In genomic region chr4:24195976-24196736, GRCh38 we compare ENCODE assay signal across 22 cellular contexts.
DNase-seq lines count a peak whose midpoint lies in the region; ATAC-seq, FAIRE-seq and TF ChIP-seq lines count a peak whose summit lies in the region.
"Had no signal": no experiment of that assay in that cellular context is flagged by ENCODE, and none has a peak within 500 bp of the region (broad histone marks: within the 10 kb centered on the region; RNA-seq: fewer than 3 reads in every experiment).

No MANE protein-coding gene starts in this region.

- H2BK15ac ChIP-seq in mesendoderm (replicated peaks; ENCODE audit: low read depth) = no peak overlapping the region

- no peaks in the 10 kb centered on the region; the same call in 1 of the 2 replicates for H3K27me3 ChIP-seq in OCI-LY3 (ENCODE audit: low read depth, low read length)
- H3K27me3 ChIP-seq in mesendoderm (ENCODE audit: insufficient read depth, low read length, poor library complexity) = no peaks in the 10 kb centered on the region
- H3K27me3 ChIP-seq: neutrophil, SJSA1 had no signal

- H3K18ac ChIP-seq in mesendoderm (ENCODE audit: low read length) = no peak overlapping the region

- H2BK120ac ChIP-seq in mesendoderm (ENCODE audit: low read depth, low read length) = no peak overlapping the region

- H2AK5ac ChIP-seq in mesendoderm (ENCODE audit: low read length) = no peak overlapping the region

- H3K4me1 ChIP-seq in OCI-LY3 (ENCODE audit: low read length) (peaks cover 16% of the 10 kb centered on the region), mesendoderm (ENCODE audit: control insufficient read depth, low read depth, low read length) (no peaks in the 10 kb centered on the region)
- H3K4me1 ChIP-seq: SJSA1 had no signal

- no peaks in the 10 kb centered on the region for H4K20me1 ChIP-seq in OCI-LY3 (ENCODE audit: insufficient read depth, low read length)

- no peaks in the 10 kb centered on the region for H3K79me2 ChIP-seq in OCI-LY3 (ENCODE audit: low read length)
- H3K79me2 ChIP-seq in mesendoderm (ENCODE audit: control insufficient read depth, insufficient read depth, low read length) = no peaks in the 10 kb centered on the region

- H4K8ac ChIP-seq in mesendoderm (ENCODE audit: low read depth, low read length) = no peak overlapping the region

- no peak overlapping the region for H3K56ac ChIP-seq in mesendoderm (ENCODE audit: low read length)

- H3K9me3 ChIP-seq in OCI-LY3 (ENCODE audit: insufficient read depth, low read length) = no peaks in the 10 kb centered on the region
- H3K9me3 ChIP-seq: neutrophil, SJSA1 had no signal

- no peaks in the 10 kb centered on the region for H3K36me3 ChIP-seq in OCI-LY3 (replicated peaks; ENCODE audit: low read depth, low read length)
- H3K36me3 ChIP-seq in mesendoderm (ENCODE audit: control insufficient read depth, insufficient read depth, low read length) = no peaks in the 10 kb centered on the region
- H3K36me3 ChIP-seq: neutrophil, SJSA1 had no signal

- no CpG with 5 or more reads among the region's 3 CpGs for WGBS in mesendoderm (ENCODE audit: extremely low coverage, insufficient coverage, low lambda C conversion rate)

- H2BK5ac ChIP-seq in mesendoderm (ENCODE audit: low read length) = no peak overlapping the region

- H3K23ac ChIP-seq in mesendoderm (ENCODE audit: low read length) = no peak overlapping the region

- DNase-seq in D721Med (ENCODE audit: insufficient read length, low spot score) = no peak
- DNase-seq in Right ventricle myocardium superior = no peak
- DNase-seq in mesendoderm = peak; percentile 25
- DNase-seq in activated gamma-delta T cell treated with Interleukin-2 at 50 U/mL for 16 hours = no peak
- DNase-seq in NCI-H1930 (lab: John Stamatoyannopoulos, UW) = no peak
- DNase-seq: ACHN; activated CD4-positive, alpha-beta T cell treated with anti-CD3 and anti-CD28 coated beads for 4 hours; activated CD8-positive, alpha-beta memory T cell treated with anti-CD3 and anti-CD28 coated beads, Interleukin-2, amount 50 U/mL, for 4 hours; activated naive CD4-positive, alpha-beta T cell; anterior cingulate cortex; EL; NCI-H2029; NCI-H510A; OCI-M1 had no signal

- H3K9ac ChIP-seq in OCI-LY3 (ENCODE audit: low read length) (no peak overlapping the region), mesendoderm (ENCODE audit: low read length) (no peak overlapping the region)

- H3K4ac ChIP-seq in mesendoderm (ENCODE audit: low read depth, low read length) = no peak overlapping the region

- no peaks in the 10 kb centered on the region for H3K79me1 ChIP-seq in mesendoderm (ENCODE audit: low read length)

- TF ChIP-seq CTCF in D721Med (IDR thresholded peaks at IDR 0.05; ENCODE audit: insufficient read depth, missing control alignments) (peak; percentile 4), OCI-LY3 (IDR thresholded peaks at IDR 0.05; ENCODE audit: low read depth, low read length) (peak; percentile 22; the same call in 1 of the 2 replicates)

- H4K5ac ChIP-seq in mesendoderm (ENCODE audit: low read length) = no peak overlapping the region

- no peak overlapping the region for H3K27ac ChIP-seq in OCI-LY3 (ENCODE audit: low read length)
- H3K27ac ChIP-seq in mesendoderm (ENCODE audit: low read depth, low read length) = no peak overlapping the region
- H3K27ac ChIP-seq: epithelial cell of prostate, neutrophil, SJSA1 had no signal

- H3K4me2 ChIP-seq in OCI-LY3 (ENCODE audit: low read length) (no peak overlapping the region), mesendoderm (ENCODE audit: low read length) (no peak overlapping the region)

- ATAC-seq in Right ventricle myocardium superior (ENCODE audit: poor library complexity) (peak; percentile 82), GM19328 (IDR thresholded peaks at IDR 0.05; ENCODE audit: unreplicated experiment) (no peak), HG03280 (IDR thresholded peaks at IDR 0.05; ENCODE audit: unreplicated experiment) (no peak)

- H3K4me3 ChIP-seq in OCI-LY3 (ENCODE audit: low read length) (no peak overlapping the region), mesendoderm (ENCODE audit: low read length) (no peak overlapping the region)
- H3K4me3 ChIP-seq: SJSA1 had no signal

- intact Hi-C loops in Right ventricle myocardium superior (cut with DNase I) = no loop called here

- H2AFZ ChIP-seq in OCI-LY3 (ENCODE audit: low read depth, low read length) = no peak overlapping the region

- no peak for FAIRE-seq in D721Med (lab: Jason Lieb, UNC)
- FAIRE-seq: islet of Langerhans, urothelium cell line had no signal
